1 cellular context compared by ENCODE assay signal in genomic region chr2:127575941-127576432, GRCh38.
TF ChIP-seq lines count a peak whose summit lies in the region.

No MANE protein-coding gene starts in this region.

TF ChIP-seq in WTC11, 78 proteins besides CTCF, POLR2A, EP300 and RAD21 (continued from another document):
- TF ChIP-seq, protein P1, sequence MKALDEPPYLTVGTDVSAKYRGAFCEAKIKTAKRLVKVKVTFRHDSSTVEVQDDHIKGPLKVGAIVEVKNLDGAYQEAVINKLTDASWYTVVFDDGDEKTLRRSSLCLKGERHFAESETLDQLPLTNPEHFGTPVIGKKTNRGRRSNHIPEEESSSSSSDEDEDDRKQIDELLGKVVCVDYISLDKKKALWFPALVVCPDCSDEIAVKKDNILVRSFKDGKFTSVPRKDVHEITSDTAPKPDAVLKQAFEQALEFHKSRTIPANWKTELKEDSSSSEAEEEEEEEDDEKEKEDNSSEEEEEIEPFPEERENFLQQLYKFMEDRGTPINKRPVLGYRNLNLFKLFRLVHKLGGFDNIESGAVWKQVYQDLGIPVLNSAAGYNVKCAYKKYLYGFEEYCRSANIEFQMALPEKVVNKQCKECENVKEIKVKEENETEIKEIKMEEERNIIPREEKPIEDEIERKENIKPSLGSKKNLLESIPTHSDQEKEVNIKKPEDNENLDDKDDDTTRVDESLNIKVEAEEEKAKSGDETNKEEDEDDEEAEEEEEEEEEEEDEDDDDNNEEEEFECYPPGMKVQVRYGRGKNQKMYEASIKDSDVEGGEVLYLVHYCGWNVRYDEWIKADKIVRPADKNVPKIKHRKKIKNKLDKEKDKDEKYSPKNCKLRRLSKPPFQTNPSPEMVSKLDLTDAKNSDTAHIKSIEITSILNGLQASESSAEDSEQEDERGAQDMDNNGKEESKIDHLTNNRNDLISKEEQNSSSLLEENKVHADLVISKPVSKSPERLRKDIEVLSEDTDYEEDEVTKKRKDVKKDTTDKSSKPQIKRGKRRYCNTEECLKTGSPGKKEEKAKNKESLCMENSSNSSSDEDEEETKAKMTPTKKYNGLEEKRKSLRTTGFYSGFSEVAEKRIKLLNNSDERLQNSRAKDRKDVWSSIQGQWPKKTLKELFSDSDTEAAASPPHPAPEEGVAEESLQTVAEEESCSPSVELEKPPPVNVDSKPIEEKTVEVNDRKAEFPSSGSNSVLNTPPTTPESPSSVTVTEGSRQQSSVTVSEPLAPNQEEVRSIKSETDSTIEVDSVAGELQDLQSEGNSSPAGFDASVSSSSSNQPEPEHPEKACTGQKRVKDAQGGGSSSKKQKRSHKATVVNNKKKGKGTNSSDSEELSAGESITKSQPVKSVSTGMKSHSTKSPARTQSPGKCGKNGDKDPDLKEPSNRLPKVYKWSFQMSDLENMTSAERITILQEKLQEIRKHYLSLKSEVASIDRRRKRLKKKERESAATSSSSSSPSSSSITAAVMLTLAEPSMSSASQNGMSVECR (CRISPR knock-in tag; IDR thresholded peaks at IDR 0.05; ENCODE audit: borderline replicate concordance) = no peak
- no peak for TF ChIP-seq SOX15 (CRISPR knock-in tag; IDR thresholded peaks at IDR 0.05)
- no peak for TF ChIP-seq TEAD4 (CRISPR knock-in tag; IDR thresholded peaks at IDR 0.05)
